Comparison of ENCODE assay signal across 26 cellular contexts in the genomic region with DNA sequence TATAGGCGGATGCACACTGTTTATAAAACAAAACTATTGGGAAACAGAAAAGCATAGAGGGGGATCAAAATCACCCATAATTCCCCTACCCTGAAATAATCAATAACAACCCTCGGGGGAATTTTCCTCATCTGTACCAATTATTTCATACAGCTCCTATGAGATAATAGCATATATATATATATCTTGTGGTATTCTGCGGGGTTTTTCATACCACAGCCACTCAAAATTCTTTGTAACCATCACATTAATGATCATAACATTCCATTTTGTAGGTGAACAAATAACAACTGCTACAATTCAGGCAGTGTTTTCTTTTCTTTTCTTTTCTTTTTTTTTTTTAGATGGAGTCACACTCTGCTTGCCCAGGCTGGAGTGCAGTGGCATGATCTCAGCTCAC.
"Had no signal": no experiment of that assay in that cellular context is flagged by ENCODE, and none has a peak within 500 bp of the region (broad histone marks: within the 10 kb centered on the region; RNA-seq: fewer than 3 reads in every experiment).

No MANE protein-coding gene starts in this region.

- H3K4me3 ChIP-seq: pancreas, prostate gland, right atrium auricular region, right lobe of liver, sigmoid colon, stomach, thoracic aorta, thyroid gland, tibial nerve, upper lobe of left lung, vagina had no signal

- DNase-seq: naive thymus-derived CD8-positive, alpha-beta T cell; nephron progenitor cell; nucleus accumbens; pancreas; retina; right lobe of liver; sigmoid colon; small intestine; stimulated activated CD4-positive, alpha-beta T cell treated with anti-CD3 and anti-CD28 coated beads, Interleukin-15, amount 100 ng/mL, for 24 hours; stimulated activated CD4-positive, alpha-beta T cell treated with anti-CD3 and anti-CD28 coated beads, Interleukin-2, amount 100 ng/mL, for 24 hours; stimulated activated CD4-positive, alpha-beta T cell treated with anti-CD3 and anti-CD28 coated beads, Interleukin-2, amount 100 ng/mL, for 48 hours; stimulated activated CD4-positive, alpha-beta T cell treated with anti-CD3 and anti-CD28 coated beads, Interleukin-4, amount 100 ng/mL, for 24 hours; stimulated activated naive B cell treated with anti-CD40 and anti-IgM and Interleukin-4, amounts not matched to agents 10 μg/mL and 1 μg/mL and 100 μg/mL, for 72 hours; stimulated activated naive CD4-positive, alpha-beta T cell treated with Interleukin-2 at 50 U/mL for 16 hours; stomach; thyroid gland had no signal

- H3K27ac ChIP-seq: neutrophil, pancreas, prostate gland, right atrium auricular region, right lobe of liver, sigmoid colon, stomach, thoracic aorta, thyroid gland, tibial nerve, upper lobe of left lung, vagina had no signal

- ATAC-seq: naive thymus-derived CD8-positive, alpha-beta T cell; natural killer cell treated with Interleukin-12 subunit alpha and Interleukin-12 subunit beta and Interleukin-15 and Interleukin-18, amount 100 ng/mL, for 72 hours; pancreas; stimulated activated effector memory CD8-positive, alpha-beta T cell treated with anti-CD3 and anti-CD28 coated beads, Interleukin-12 subunit alpha, Interleukin-12 subunit beta, amount 100 ng/mL, for 72 hours; stimulated activated naive B cell treated with anti-CD40 and anti-IgM and Interleukin-4, amounts not matched to agents 10 μg/mL and 1 μg/mL and 100 μg/mL, for 72 hours had no signal

- FAIRE-seq: pancreas, small intestine, urothelium cell line had no signal

- H3K4me1 ChIP-seq: prostate gland, right atrium auricular region, right lobe of liver, sigmoid colon, stomach, thyroid gland, tibial nerve, upper lobe of left lung, vagina had no signal

- H3K9me3 ChIP-seq: neutrophil, pancreas, prostate gland, right atrium auricular region, right lobe of liver, sigmoid colon, stomach, thoracic aorta, thyroid gland, tibial nerve, upper lobe of left lung, vagina had no signal

- H3K27me3 ChIP-seq: neutrophil, pancreas, right atrium auricular region, right lobe of liver, sigmoid colon, stomach, thyroid gland, tibial nerve, upper lobe of left lung, vagina had no signal

- H3K36me3 ChIP-seq: neutrophil, pancreas, prostate gland, right atrium auricular region, right lobe of liver, thoracic aorta, thyroid gland had no signal
